Comparison of ENCODE assay signal across 10 cellular contexts in genomic region chr2:199455186-199455532, GRCh38. TPM values are rescaled to one million over a fixed set of nuclear protein-coding genes. Genes with fewer than 3 reads are reported as not detected.
DNase-seq lines count a peak whose midpoint lies in the region; ATAC-seq and TF ChIP-seq lines count a peak whose summit lies in the region.
"Had no signal": no experiment of that assay in that cellular context is flagged by ENCODE, and none has a peak within 500 bp of the region (broad histone marks: within the 10 kb centered on the region; RNA-seq: fewer than 3 reads in every experiment).

No MANE protein-coding gene starts in this region.

- peaks cover 10% of the 10 kb centered on the region for H3K27me3 ChIP-seq in KMS-11 (ENCODE audit: insufficient read depth, low read depth)

- H3K79me2 ChIP-seq in KMS-11 (ENCODE audit: insufficient read depth, low read depth) = no peaks in the 10 kb centered on the region

- peak overlapping the region; percentile 87 for H3K4me2 ChIP-seq in KMS-11
- H3K4me2 ChIP-seq: SK-N-SH had no signal

- no peaks in the 10 kb centered on the region for H4K20me1 ChIP-seq in KMS-11 (ENCODE audit: insufficient read depth)

- peak overlapping the region; percentile 65 to 97 (median 92) for H3K4me3 Mint-ChIP-seq in brain
- H3K4me3 Mint-ChIP-seq in mesothelial cell of epicardium = peak overlapping the region; percentile 44

- no peak overlapping the region for H3K27ac ChIP-seq in KMS-11

- DNase-seq in AG10803 (ENCODE audit: low read depth) = no peak
- DNase-seq in mesothelial cell of epicardium (ENCODE audit: low spot score in 2 of 2, unreplicated experiment in 2 of 2) = no peak
- no peak for DNase-seq in cerebellar cortex (ENCODE audit: low spot score)
- no peak for DNase-seq in NCI-H2081 (lab: John Stamatoyannopoulos, UW)
- DNase-seq: amygdala, SK-N-SH had no signal

- H3K36me3 Mint-ChIP-seq in brain (no peaks in the 10 kb centered on the region), mesothelial cell of epicardium (no peaks in the 10 kb centered on the region)

- H3K27me3 Mint-ChIP-seq in brain = peaks cover 76% of the 10 kb centered on the region
- peaks cover 80% of the 10 kb centered on the region for H3K27me3 Mint-ChIP-seq in mesothelial cell of epicardium (ENCODE audit: low read depth)

- H3K4me3 ChIP-seq in AG10803 (ENCODE audit: low read length) (peak overlapping the region; percentile 86), KMS-11 (IDR thresholded peaks at IDR 0.05; ENCODE audit: insufficient read depth, low read depth, low read length) (peak overlapping the region; percentile 34)

- peaks cover 0 to 5% (median 0%) of the 10 kb centered on the region in 5 experiments for H3K9me3 Mint-ChIP-seq in brain
- no peaks in the 10 kb centered on the region for H3K9me3 Mint-ChIP-seq in mesothelial cell of epicardium

- H2AFZ ChIP-seq in KMS-11 (ENCODE audit: low read depth) = no peak overlapping the region

- H3K4me1 Mint-ChIP-seq in brain = peaks cover 26% of the 10 kb centered on the region
- peaks cover 23% of the 10 kb centered on the region for H3K4me1 Mint-ChIP-seq in mesothelial cell of epicardium

- TF ChIP-seq CTCF in AG10803 (conservative IDR thresholded peaks at IDR 0.05; ENCODE audit: low read length) (no peak), KMS-11 (conservative IDR thresholded peaks at IDR 0.05; ENCODE audit: low read depth, low read length) (no peak), brain (conservative IDR thresholded peaks at IDR 0.05) (no peak), mesothelial cell of epicardium (IDR thresholded peaks at IDR 0.05; ENCODE audit: unreplicated experiment) (no peak)

- ATAC-seq in GM18909 (IDR thresholded peaks at IDR 0.05; ENCODE audit: poor library complexity, unreplicated experiment) (no peak), GM21576 (IDR thresholded peaks at IDR 0.05; ENCODE audit: unreplicated experiment) (no peak)

- no peak overlapping the region for H3K9ac ChIP-seq in KMS-11
- H3K9ac ChIP-seq: SK-N-SH had no signal

- H3K4me1 ChIP-seq in KMS-11 (ENCODE audit: low read depth, poor library complexity, severe bottlenecking) = peaks cover 5% of the 10 kb centered on the region

- H3K27ac Mint-ChIP-seq in brain (peak overlapping the region in 3 of 5 experiments; percentile 6 to 89 (median 58)), mesothelial cell of epicardium (no peak overlapping the region)

- no peaks in the 10 kb centered on the region for H3K36me3 ChIP-seq in KMS-11 (ENCODE audit: insufficient read depth)

RNA-seq across cellular contexts. Expression of gene SATB2, which starts 2.6 kb away (rescaled TPM):
- 7.2 TPM for polyA plus RNA-seq in brain (ENCODE audit: insufficient read depth, low read depth, low replicate concordance)
- total RNA-seq in mesothelial cell of epicardium = 3.4 to 4.0 TPM (median 3.8 TPM) in 3 replicates
